19 cellular contexts compared by ENCODE assay signal in the genomic region with DNA sequence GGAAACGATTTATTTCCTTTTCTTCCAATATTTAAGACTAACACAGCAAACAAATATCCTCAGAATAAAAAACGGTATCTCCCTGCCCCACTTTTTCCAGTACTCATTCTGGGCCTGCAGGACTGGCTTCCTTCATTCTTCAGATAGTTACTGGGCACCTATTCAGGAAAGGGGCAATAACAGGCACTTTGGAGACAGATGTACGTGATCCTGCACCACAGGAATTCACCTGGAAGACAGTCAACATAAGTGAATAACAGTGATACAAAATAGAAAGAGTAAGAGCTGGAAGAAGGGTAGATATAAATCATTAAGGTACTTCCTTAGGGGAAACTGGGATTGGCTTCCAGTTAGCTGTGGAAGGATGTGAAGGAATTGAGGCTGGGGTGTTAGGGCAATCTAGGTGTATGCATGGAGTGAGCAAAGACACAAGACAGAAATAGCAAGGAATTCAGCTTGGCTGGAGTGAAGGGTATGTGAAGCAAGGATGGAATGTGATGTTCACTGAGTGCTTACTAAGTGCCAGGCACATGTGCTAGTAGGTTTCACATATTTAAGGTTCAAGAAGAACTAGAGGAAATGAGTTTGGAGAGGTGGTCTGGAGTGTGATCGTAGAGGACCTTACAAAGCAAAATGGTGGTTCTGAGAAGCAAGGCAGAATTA. TPM values are rescaled to one million over a fixed set of nuclear protein-coding genes. Genes with fewer than 3 reads are reported as not detected.
DNase-seq lines count a peak whose midpoint lies in the region; ATAC-seq and TF ChIP-seq lines count a peak whose summit lies in the region.
"Had no signal": no experiment of that assay in that cellular context is flagged by ENCODE, and none has a peak within 500 bp of the region (broad histone marks: within the 10 kb centered on the region; RNA-seq: fewer than 3 reads in every experiment).

No MANE protein-coding gene starts in this region.

- 69 to 77% methylated on average over 4 of the region's 4 CpGs for WGBS in transverse colon (ENCODE audit: low coverage in 1 of 2), 2 donors

- no peak for TF ChIP-seq POLR2A in transverse colon (IDR thresholded peaks at IDR 0.05)

- H3K9me3 ChIP-seq in left ventricle myocardium inferior (replicated peaks) = no peaks in the 10 kb centered on the region
- no peaks in the 10 kb centered on the region for H3K9me3 ChIP-seq in transverse colon
- H3K9me3 ChIP-seq: prostate gland, testis had no signal

- DNase-seq in left ventricle myocardium superior (no peak), left ventricle myocardium inferior (no peak), astrocyte of the spinal cord (ENCODE audit: low read depth, low spot score) (peak; percentile 35), glomerular visceral epithelial cell (ENCODE audit: extremely low spot score) (peak; percentile 38), transverse colon (no peak), 8988T (no peak)
- DNase-seq in stimulated activated CD4-positive, alpha-beta T cell treated with anti-CD3 and anti-CD28 coated beads, Interleukin-12 subunit alpha, Interleukin-12 subunit beta, amount 100 ng/mL, for 4 hours = no peak
- DNase-seq: activated gamma-delta T cell treated with Interleukin-2 at 50 U/mL for 16 hours; aorta; CD8-positive, alpha-beta T cell; kidney glomerular epithelial cell; NCI-H526; SHP77 treated with DMSO at 0.1 percent for 48 hours; T-helper 1 cell; testis had no signal

- H3K36me3 ChIP-seq in left ventricle myocardium inferior = peaks cover 30% of the 10 kb centered on the region
- peaks cover 0 to 11% (median 3%) of the 10 kb centered on the region in 4 donors for H3K36me3 ChIP-seq in transverse colon
- H3K36me3 ChIP-seq: prostate gland had no signal

- intact Hi-C loops in left ventricle myocardium superior (cut with micrococcal nuclease) = no loop called here
- intact Hi-C loops in left ventricle myocardium inferior (cut with micrococcal nuclease) = no loop called here
- intact Hi-C loops in transverse colon (cut with DNase I; ENCODE audit: low total_unique reads) = no loop called here

- TF ChIP-seq CTCF in left ventricle myocardium inferior (IDR thresholded peaks at IDR 0.05; ENCODE audit: borderline replicate concordance) (no peak), astrocyte of the spinal cord (IDR thresholded peaks at IDR 0.05; ENCODE audit: low read depth, low read length) (no peak), transverse colon (IDR thresholded peaks at IDR 0.05) (no peak)

- H3K4me3 ChIP-seq in left ventricle myocardium inferior = no peak overlapping the region
- no peak overlapping the region for H3K4me3 ChIP-seq in astrocyte of the spinal cord (ENCODE audit: low read depth, low read length)
- no peak overlapping the region for H3K4me3 ChIP-seq in transverse colon
- H3K4me3 ChIP-seq: prostate gland, testis had no signal

- peak; percentile 35 for ATAC-seq in left ventricle myocardium superior
- ATAC-seq in HG03439 (IDR thresholded peaks at IDR 0.05; ENCODE audit: unreplicated experiment) = no peak
- ATAC-seq: CD8-positive, alpha-beta T cell had no signal

- TF ChIP-seq EP300 in transverse colon (IDR thresholded peaks at IDR 0.05; ENCODE audit: low read depth) = no peak

- H3K4me1 ChIP-seq in left ventricle myocardium inferior = peaks cover 27% of the 10 kb centered on the region
- H3K4me1 ChIP-seq in transverse colon = peaks cover 0 to 24% (median 11%) of the 10 kb centered on the region in 4 donors
- H3K4me1 ChIP-seq: prostate gland, testis had no signal

- no peaks in the 10 kb centered on the region for H3K27me3 ChIP-seq in left ventricle myocardium inferior (ENCODE audit: low read depth)
- no peaks in the 10 kb centered on the region for H3K27me3 ChIP-seq in transverse colon
- H3K27me3 ChIP-seq: testis had no signal

- in situ Hi-C loops in astrocyte of the spinal cord (cut with HindIII; ENCODE audit: low sequenced_read_pairs) (no loop called here), transverse colon (cut with MboI; ENCODE audit: low pct_ligation_motif_present in 1 of 4, low pct_unique_long_range_greater_than_20kb in 1 of 4, low sequenced_read_pairs in 3 of 4) (no loop called here)

- H3K27ac ChIP-seq in left ventricle myocardium inferior (replicated peaks) (no peak overlapping the region), transverse colon (peak overlapping the region in 3 of 4 donors; percentile 9 to 40 (median 33))
- H3K27ac ChIP-seq: prostate gland, testis had no signal

RNA-seq across cellular contexts. Expression of a gene that starts 49.3 kb away (rescaled TPM):
- total RNA-seq in left ventricle myocardium superior (not detected), left ventricle myocardium inferior (not detected), transverse colon (under 1 TPM in 1 of 4 donors, not detected in 3; 0.14 TPM)
- total RNA-seq: aorta; CD8-positive, alpha-beta T cell; mesothelial cell of epicardium; neural crest cell had no signal

RNA-seq across cellular contexts. Expression of a gene that starts 56.9 kb away (rescaled TPM):
- total RNA-seq in left ventricle myocardium superior (34.6 TPM), left ventricle myocardium inferior (37.4 TPM), transverse colon (100 to 1,000 TPM in 2 of 4 donors, 10 to 100 TPM in 2; 54.9 to 168 (median 100) TPM)

Comparison
In these comparisons a context has a peak if more than half of its experiments do, and no peak if none do; other contexts are left out.
1. DNase-seq: peak in astrocyte of the spinal cord (single experiment) and glomerular visceral epithelial cell (single experiment); none in left ventricle myocardium superior (single experiment), left ventricle myocardium inferior (single experiment), transverse colon (single experiment), 8988T (single experiment) and stimulated activated CD4-positive, alpha-beta T cell treated with anti-CD3 and anti-CD28 coated beads, Interleukin-12 subunit alpha, Interleukin-12 subunit beta, amount 100 ng/mL, for 4 hours (single experiment).